23 cellular contexts compared by ENCODE assay signal in genomic region chr7:79681454-79681853, GRCh38.
DNase-seq lines count a peak whose midpoint lies in the region; ATAC-seq, FAIRE-seq and TF ChIP-seq lines count a peak whose summit lies in the region.
"Had no signal": no experiment of that assay in that cellular context is flagged by ENCODE, and none has a peak within 500 bp of the region (broad histone marks: within the 10 kb centered on the region; RNA-seq: fewer than 3 reads in every experiment).

No MANE protein-coding gene starts in this region.

- intact Hi-C loops in PC-9 (cut with micrococcal nuclease; ENCODE audit: unreplicated experiment) = no loop called here
- intact Hi-C loops in mucosa of descending colon (cut with DNase I, micrococcal nuclease) = no loop called here
- intact Hi-C loops in pancreas (cut with DNase I) = no loop called here

- ATAC-seq in mucosa of descending colon (peak; percentile 83), HG03135 (IDR thresholded peaks at IDR 0.05; ENCODE audit: unreplicated experiment) (no peak), pancreas (no peak)
- ATAC-seq: A549 had no signal

- CTCF ChIA-PET in PC-9 (lab: Charles Lee) = no interaction called here
- CTCF ChIA-PET in activated CD4-positive, alpha-beta T cell treated with anti-CD3 and anti-CD28 coated beads, Interleukin-2, amount 10 ng/mL, durations not matched to agents 7 days and 5 days (lab: Charles Lee) = no interaction called here

- POLR2A ChIA-PET in PC-9 (lab: Charles Lee; ENCODE audit: unreplicated experiment) = no interaction called here
- POLR2A ChIA-PET in activated CD4-positive, alpha-beta T cell treated with anti-CD3 and anti-CD28 coated beads, Interleukin-2, amount 10 ng/mL, durations not matched to agents 7 days and 5 days (lab: Charles Lee) = no interaction called here

- H3K79me2 ChIP-seq in PC-9 (ENCODE audit: low read depth) = no peaks in the 10 kb centered on the region

- WGBS in pancreas, 2 donors = 70 to 75% methylated on average over 8 of the region's 8 CpGs

- DNase-seq in BE2C (peak; percentile 20), PC-9 (no peak), fibroblast of the aortic adventitia (ENCODE audit: low read depth) (peak; percentile 42), mucosa of descending colon (peak in 2 of 3 donors; percentile 21 to 23), islet precursor cell (no peak), pancreas (no peak)
- DNase-seq in activated CD4-positive, alpha-beta T cell treated with anti-CD3 and anti-CD28 coated beads, Interleukin-2, amount 10 ng/mL, durations not matched to agents 7 days and 5 days = no peak
- DNase-seq: 8988T; ACHN; AML-193; C1 segment of cervical spinal cord; CD4-positive, alpha-beta memory T cell; COR-L47; DMS153; DND-41; H7; HCEC 1CT had no signal

- H3K27me3 Mint-ChIP-seq in activated CD4-positive, alpha-beta T cell treated with anti-CD3 and anti-CD28 coated beads, Interleukin-2, amount 10 ng/mL, durations not matched to agents 7 days and 5 days = no peaks in the 10 kb centered on the region
- H3K27me3 Mint-ChIP-seq: CD4-positive, alpha-beta memory T cell had no signal

- no peak for TF ChIP-seq CTCF in BE2C (IDR thresholded peaks at IDR 0.05; ENCODE audit: low read depth, low read length)
- no peak for TF ChIP-seq CTCF in PC-9 (conservative IDR thresholded peaks at IDR 0.05)
- no peak for TF ChIP-seq CTCF in fibroblast of the aortic adventitia (IDR thresholded peaks at IDR 0.05; ENCODE audit: insufficient read depth, low read length)
- TF ChIP-seq CTCF in mucosa of descending colon (IDR thresholded peaks at IDR 0.05) = no peak
- no peak for TF ChIP-seq CTCF in pancreas (IDR thresholded peaks at IDR 0.05)

- H3K4me3 Mint-ChIP-seq in activated CD4-positive, alpha-beta T cell treated with anti-CD3 and anti-CD28 coated beads, Interleukin-2, amount 10 ng/mL, durations not matched to agents 7 days and 5 days = no peak overlapping the region
- H3K4me3 Mint-ChIP-seq: CD4-positive, alpha-beta memory T cell had no signal

- H3K27ac ChIP-seq in PC-9 = no peak overlapping the region
- no peak overlapping the region for H3K27ac ChIP-seq in pancreas
- H3K27ac ChIP-seq: A549, GM23248 had no signal

- peak overlapping the region; percentile 68 for H2AFZ ChIP-seq in PC-9
- H2AFZ ChIP-seq: GM23248 had no signal

- BruUV-seq in PC-9 (replicated peaks; lab: Mats Ljungman, UMichigan) = no TSS peak

- H3K9me2 ChIP-seq in PC-9 (ENCODE audit: insufficient read depth) = no peaks in the 10 kb centered on the region; the same call in 1 of the 2 replicates

- no peaks in the 10 kb centered on the region for H3K4me1 Mint-ChIP-seq in activated CD4-positive, alpha-beta T cell treated with anti-CD3 and anti-CD28 coated beads, Interleukin-2, amount 10 ng/mL, durations not matched to agents 7 days and 5 days
- H3K4me1 Mint-ChIP-seq: CD4-positive, alpha-beta memory T cell had no signal

- H4K20me1 ChIP-seq in PC-9 (ENCODE audit: insufficient read depth) = no peaks in the 10 kb centered on the region

- no peaks in the 10 kb centered on the region for H3K36me3 Mint-ChIP-seq in activated CD4-positive, alpha-beta T cell treated with anti-CD3 and anti-CD28 coated beads, Interleukin-2, amount 10 ng/mL, durations not matched to agents 7 days and 5 days (ENCODE audit: low read depth)
- H3K36me3 Mint-ChIP-seq: CD4-positive, alpha-beta memory T cell had no signal

- no peak for FAIRE-seq in pancreas (lab: Jason Lieb, UNC)
- FAIRE-seq: A549, G401.6, GM12892, H1 had no signal

- no peaks in the 10 kb centered on the region for H3K27me3 ChIP-seq in BE2C
- no peaks in the 10 kb centered on the region for H3K27me3 ChIP-seq in PC-9 (ENCODE audit: insufficient read depth, low read depth)
- H3K27me3 ChIP-seq in pancreas = no peaks in the 10 kb centered on the region

- H3K27ac Mint-ChIP-seq in activated CD4-positive, alpha-beta T cell treated with anti-CD3 and anti-CD28 coated beads, Interleukin-2, amount 10 ng/mL, durations not matched to agents 7 days and 5 days = no peak overlapping the region

- H3K4me1 ChIP-seq in BE2C (peaks cover 3% of the 10 kb centered on the region; the same call in 1 of the 2 replicates), PC-9 (replicated peaks; ENCODE audit: insufficient read depth) (no peaks in the 10 kb centered on the region), mucosa of descending colon (ENCODE audit: low read depth) (no peaks in the 10 kb centered on the region), pancreas (no peaks in the 10 kb centered on the region)
- H3K4me1 ChIP-seq: A549 had no signal

- no peaks in the 10 kb centered on the region for H3K9me3 Mint-ChIP-seq in activated CD4-positive, alpha-beta T cell treated with anti-CD3 and anti-CD28 coated beads, Interleukin-2, amount 10 ng/mL, durations not matched to agents 7 days and 5 days

- H3K4me2 ChIP-seq in PC-9 = no peak overlapping the region
- H3K4me2 ChIP-seq: A549 had no signal

- H3K4me3 ChIP-seq in BE2C (ENCODE audit: low read depth, low read length) (peak overlapping the region; percentile 37), PC-9 (no peak overlapping the region), fibroblast of the aortic adventitia (ENCODE audit: low read depth, low read length) (no peak overlapping the region), mucosa of descending colon (no peak overlapping the region), pancreas (no peak overlapping the region)
- H3K4me3 ChIP-seq: A549, GM23248 had no signal

- H3F3A ChIP-seq in PC-9 (ENCODE audit: insufficient read depth, low read depth) = no peaks in the 10 kb centered on the region

- no peaks in the 10 kb centered on the region for H3K9me3 ChIP-seq in BE2C
- H3K9me3 ChIP-seq in PC-9 (ENCODE audit: insufficient read depth, low read depth) = no peaks in the 10 kb centered on the region
- no peaks in the 10 kb centered on the region for H3K9me3 ChIP-seq in mucosa of descending colon
- H3K9me3 ChIP-seq in pancreas = no peaks in the 10 kb centered on the region
- H3K9me3 ChIP-seq: A549 had no signal

- no peaks in the 10 kb centered on the region for H3K36me3 ChIP-seq in BE2C
- H3K36me3 ChIP-seq in PC-9 (ENCODE audit: low read depth) = no peaks in the 10 kb centered on the region
- H3K36me3 ChIP-seq in mucosa of descending colon (ENCODE audit: low read depth) = no peaks in the 10 kb centered on the region
- no peaks in the 10 kb centered on the region for H3K36me3 ChIP-seq in pancreas

Comparison
In these comparisons a context has a peak if more than half of its experiments do, and no peak if none do; other contexts are left out.
1. DNase-seq: peak in BE2C (single experiment), fibroblast of the aortic adventitia (single experiment) and mucosa of descending colon (2 of 3); none in PC-9 (0 of 2), activated CD4-positive, alpha-beta T cell treated with anti-CD3 and anti-CD28 coated beads, Interleukin-2, amount 10 ng/mL, durations not matched to agents 7 days and 5 days (single experiment), islet precursor cell (single experiment) and pancreas (0 of 6).